In genomic region chr19:14381689-14382474, GRCh38 we compare ENCODE assay signal across 1 cellular context.
TF ChIP-seq lines count a peak whose summit lies in the region.

No MANE protein-coding gene starts in this region.

TF ChIP-seq in H1, 55 proteins besides CTCF, POLR2A, EP300 and RAD21:
- no peak for TF ChIP-seq KDM4A (IDR thresholded peaks at IDR 0.05; ENCODE audit: low read depth, low read length, severe bottlenecking)
